In genomic region chr10:4825868-4826787, GRCh38 we compare ENCODE assay signal across 8 cellular contexts. TPM values are rescaled to one million over a fixed set of nuclear protein-coding genes. Genes with fewer than 3 reads are reported as not detected.
DNase-seq lines count a peak whose midpoint lies in the region; ATAC-seq lines count a peak whose summit lies in the region.

AKR1E2 (plus strand) TSS chr10:4826207; CDS start chr10:4826325, 118 bp downstream.

- peaks cover 2% of the 10 kb centered on the region for H3K36me3 Mint-ChIP-seq in activated CD4-positive, alpha-beta memory T cell treated with anti-CD3 and anti-CD28 coated beads, Interleukin-2, amount 10 ng/mL, durations not matched to agents 7 days and 5 days (ENCODE audit: low read depth)

- no peaks in the 10 kb centered on the region for H3K9me3 Mint-ChIP-seq in activated CD4-positive, alpha-beta memory T cell treated with anti-CD3 and anti-CD28 coated beads, Interleukin-2, amount 10 ng/mL, durations not matched to agents 7 days and 5 days

- H3K27ac Mint-ChIP-seq in activated CD4-positive, alpha-beta memory T cell treated with anti-CD3 and anti-CD28 coated beads, Interleukin-2, amount 10 ng/mL, durations not matched to agents 7 days and 5 days, result peak within 1 kb of the TSS; percentile 43

- ATAC-seq in GM21447 (IDR thresholded peaks at IDR 0.05; ENCODE audit: unreplicated experiment) (peak; percentile 83), left colon (peak; percentile 92), GM18517 (IDR thresholded peaks at IDR 0.05; ENCODE audit: unreplicated experiment) (no peak)

- POLR2A ChIA-PET in activated CD4-positive, alpha-beta memory T cell treated with anti-CD3 and anti-CD28 coated beads, Interleukin-2, amount 10 ng/mL, durations not matched to agents 7 days and 5 days (lab: Charles Lee), result interaction anchor here (0.5 to 2.5 kb wide), 3 partner anchors 11 to 1657 kb away, joined by 4 to 17 read pairs (median 5); no protein-coding TSS in a partner anchor

- peaks cover 44% of the 10 kb centered on the region for H3K27me3 Mint-ChIP-seq in activated CD4-positive, alpha-beta memory T cell treated with anti-CD3 and anti-CD28 coated beads, Interleukin-2, amount 10 ng/mL, durations not matched to agents 7 days and 5 days

- H3K4me1 Mint-ChIP-seq in activated CD4-positive, alpha-beta memory T cell treated with anti-CD3 and anti-CD28 coated beads, Interleukin-2, amount 10 ng/mL, durations not matched to agents 7 days and 5 days, result peaks cover 16% of the 10 kb centered on the region

- peak; percentile 6 for DNase-seq in NCI-H2107 (lab: John Stamatoyannopoulos, UW)
- DNase-seq in activated CD4-positive, alpha-beta memory T cell treated with anti-CD3 and anti-CD28 coated beads, Interleukin-2, amount 10 ng/mL, durations not matched to agents 7 days and 5 days, result peak; percentile 84
- DNase-seq in dermis microvascular lymphatic vessel endothelial cell (ENCODE audit: low read depth in 2 of 2), result peak; percentile 97 to 99
- peak; percentile 75 to 84 for DNase-seq in left colon
- peak; percentile 76 to 87 for DNase-seq in stimulated activated CD4-positive, alpha-beta T cell treated with anti-CD3 and anti-CD28 coated beads, Interleukin-15, amount 100 ng/mL, for 48 hours (ENCODE audit: low read depth in 2 of 2)
- no peak for DNase-seq in DMS 273 treated with DMSO at 0.1 percent for 48 hours (lab: John Stamatoyannopoulos, UW)

- CTCF ChIA-PET in activated CD4-positive, alpha-beta memory T cell treated with anti-CD3 and anti-CD28 coated beads, Interleukin-2, amount 10 ng/mL, durations not matched to agents 7 days and 5 days (lab: Charles Lee), result interaction anchor here (0.9 to 5.4 kb wide), 6 partner anchors 8 to 476 kb away, joined by 3 to 37 read pairs (median 6); no protein-coding TSS in a partner anchor

- intact Hi-C loops in left colon (cut with DNase I, micrococcal nuclease), result no loop called here

- peak within 1 kb of the TSS; percentile 70 for H3K4me3 Mint-ChIP-seq in activated CD4-positive, alpha-beta memory T cell treated with anti-CD3 and anti-CD28 coated beads, Interleukin-2, amount 10 ng/mL, durations not matched to agents 7 days and 5 days

RNA-seq across cellular contexts. Expression of gene AKR1E2, which starts in this region (rescaled TPM):
- 1 to 10 TPM; 4.0 to 4.8 TPM for total RNA-seq in activated CD4-positive, alpha-beta memory T cell treated with anti-CD3 and anti-CD28 coated beads, Interleukin-2, amount 10 ng/mL, durations not matched to agents 7 days and 5 days
- 8.6 and 16.6 TPM in 2 replicates for total RNA-seq in dermis microvascular lymphatic vessel endothelial cell
- 1 to 10 TPM; 4.8 to 5.7 TPM for total RNA-seq in left colon
